Comparison of ENCODE assay signal across 8 cellular contexts in genomic region chr6:159959165-159959975, GRCh38. TPM values are rescaled to one million over a fixed set of nuclear protein-coding genes. Genes with fewer than 3 reads are reported as not detected.
A peak's percentile ranks its signal among the peaks of the same experiment; 100 is the strongest.
DNase-seq lines count a peak whose midpoint lies in the region; ATAC-seq and TF ChIP-seq lines count a peak whose summit lies in the region.

No MANE protein-coding gene starts in this region.

- ATAC-seq in GM19452 (IDR thresholded peaks at IDR 0.05; ENCODE audit: unreplicated experiment) (peak; percentile 73), HG03280 (IDR thresholded peaks at IDR 0.05; ENCODE audit: unreplicated experiment) (peak; percentile 62)

- POLR2A ChIA-PET in HEK293T (lab: Yijun Ruan, JAX) = interaction anchor here (1.0 kb wide), 1 partner anchor 9 kb away, joined by 4 read pairs; no protein-coding TSS in a partner anchor

- H3K27me3 ChIP-seq in skeletal muscle tissue (ENCODE audit: control insufficient read depth in 3 of 3, insufficient read depth in 3 of 3, low read length in 3 of 3) = no peaks in the 10 kb centered on the region

- H3K36me3 ChIP-seq in skeletal muscle tissue (ENCODE audit: control insufficient read depth in 3 of 3, insufficient read depth in 3 of 3, low read length in 3 of 3) = no peaks in the 10 kb centered on the region

- DNase-seq in coronary artery (ENCODE audit: low spot score) (no peak), HEK293T (ENCODE audit: extremely low spot score) (no peak), anterior cingulate cortex (lab: John Stamatoyannopoulos, UW) (no peak), GM03348 (ENCODE audit: low spot score) (no peak)
- DNase-seq in effector CD8-positive, alpha-beta T cell (lab: John Stamatoyannopoulos, UW) = no peak

- peak overlapping the region; percentile 5 to 82 for H3K27ac ChIP-seq in coronary artery
- peak overlapping the region; percentile 65 for H3K27ac ChIP-seq in skeletal muscle tissue (ENCODE audit: low read depth, low read length)

- H3K4me1 ChIP-seq in skeletal muscle tissue (ENCODE audit: control insufficient read depth in 3 of 3, insufficient read depth in 3 of 3, low read length in 3 of 3) = peaks cover 10% of the 10 kb centered on the region in 3 donors

- no peak for TF ChIP-seq CTCF in coronary artery (IDR thresholded peaks at IDR 0.05)

- no peaks in the 10 kb centered on the region for H3K9me3 ChIP-seq in skeletal muscle tissue (ENCODE audit: control insufficient read depth in 3 of 3, low read length in 3 of 3)

- H3K4me3 ChIP-seq in coronary artery (no peak overlapping the region), skeletal muscle tissue (ENCODE audit: low read length in 3 of 3) (peak overlapping the region in 2 of 3 donors; percentile 13 to 45)

- CTCF ChIA-PET in HEK293T (lab: Yijun Ruan, JAX) = no interaction called here

- H3K9ac ChIP-seq in skeletal muscle tissue (ENCODE audit: low read depth in 1 of 3, low read length in 3 of 3) = no peak overlapping the region

TF ChIP-seq in HEK293T, 16 proteins besides CTCF, POLR2A, EP300 and RAD21:
- TF ChIP-seq HDGF (IDR thresholded peaks at IDR 0.05; ENCODE audit: borderline replicate concordance) (no peak), L3MBTL2 (conservative IDR thresholded peaks at IDR 0.05) (no peak), ZNF384 (IDR thresholded peaks at IDR 0.05) (no peak), NFRKB (IDR thresholded peaks at IDR 0.05) (no peak), SUZ12 (IDR thresholded peaks at IDR 0.05) (no peak), FOXA1 (IDR thresholded peaks at IDR 0.05) (no peak), FOXK2 (IDR thresholded peaks at IDR 0.05) (no peak), TARDBP (IDR thresholded peaks at IDR 0.05) (no peak), ARNT (IDR thresholded peaks at IDR 0.05) (no peak), ELF4 (IDR thresholded peaks at IDR 0.05) (no peak), SP1 (IDR thresholded peaks at IDR 0.05) (no peak), PKNOX1 (IDR thresholded peaks at IDR 0.05) (no peak), LEF1 (IDR thresholded peaks at IDR 0.05; ENCODE audit: borderline replicate concordance) (no peak)

RNA-seq across cellular contexts. Expression of gene IGF2R, which starts 9.5 kb away (rescaled TPM):
- total RNA-seq in skeletal muscle tissue = 161 TPM
